8 cellular contexts compared by ENCODE assay signal in the genomic region with DNA sequence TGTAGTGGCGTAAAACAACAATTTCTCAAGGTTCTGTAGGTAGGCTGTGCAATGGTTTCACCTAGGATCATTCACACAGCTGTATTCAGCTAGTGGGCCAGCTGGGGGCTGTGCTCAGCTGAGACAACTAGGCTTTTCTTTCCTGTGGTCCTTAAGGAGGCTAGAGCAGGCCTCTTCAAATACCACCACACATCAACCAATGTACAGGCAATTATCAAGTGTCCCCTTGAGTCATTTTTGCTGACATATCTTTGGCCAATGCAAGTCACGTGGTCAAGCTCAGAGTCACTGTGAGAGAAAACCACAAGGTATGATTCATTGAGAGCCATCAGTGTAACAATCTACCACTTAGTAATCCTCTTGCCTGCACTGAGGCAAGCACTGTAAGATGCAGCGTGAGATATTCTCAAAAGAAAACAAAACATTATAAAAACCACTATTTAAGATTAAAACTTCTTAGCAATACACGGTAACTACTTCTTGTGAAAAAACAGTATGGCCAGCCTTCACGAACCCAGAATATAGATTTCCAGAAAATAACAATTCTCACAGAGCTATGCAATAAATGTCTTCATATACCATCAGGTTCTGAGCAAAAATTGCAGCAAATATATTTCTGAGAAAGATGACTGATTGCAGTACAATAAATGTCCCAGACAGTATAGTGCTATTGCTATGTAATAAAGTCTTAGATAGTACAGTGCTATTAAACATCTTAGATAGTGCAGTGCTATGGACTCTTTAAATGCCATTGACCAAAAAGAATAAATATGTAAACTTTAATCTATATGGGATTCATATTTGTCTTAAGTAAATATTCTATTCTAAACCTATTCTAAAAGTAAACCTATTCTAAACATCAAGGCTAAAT. TPM values are rescaled to one million over a fixed set of nuclear protein-coding genes. Genes with fewer than 3 reads are reported as not detected.
DNase-seq lines count a peak whose midpoint lies in the region; ATAC-seq, FAIRE-seq and TF ChIP-seq lines count a peak whose summit lies in the region.

No MANE protein-coding gene starts in this region.

- TF ChIP-seq POLR2A in A549 (IDR thresholded peaks at IDR 0.05; ENCODE audit: low read length): no peak

- POLR2A ChIA-PET in A549 (lab: Yijun Ruan, JAX): interaction anchor here (0.8 kb wide), 1 partner anchor 9 kb away, joined by 3 read pairs; no protein-coding TSS in a partner anchor
- POLR2A ChIA-PET in PC-9 (lab: Charles Lee; ENCODE audit: unreplicated experiment): no interaction called here

- H3K79me2 ChIP-seq in PC-9 (ENCODE audit: low read depth): no peaks in the 10 kb centered on the region

- H3K27ac ChIP-seq in A549: peak overlapping the region in 1 of 2 experiments; percentile 70; a peak in 3 of 6 replicates
- H3K27ac ChIP-seq in PC-9: no peak overlapping the region

- H3K4me2 ChIP-seq in A549 (peak overlapping the region; percentile 29), PC-9 (peak overlapping the region; percentile 38)

- H3K36me3 Mint-ChIP-seq in activated naive CD8-positive, alpha-beta T cell: peaks cover 15% of the 10 kb centered on the region
- H3K36me3 Mint-ChIP-seq in natural killer cell treated with Interleukin-12 subunit alpha and Interleukin-12 subunit beta and Interleukin-15 and Interleukin-18, amount 100 ng/mL, for 72 hours: no peaks in the 10 kb centered on the region

- H4K20me1 ChIP-seq in PC-9 (ENCODE audit: insufficient read depth): no peaks in the 10 kb centered on the region

- H3K9me3 ChIP-seq in A549: no peaks in the 10 kb centered on the region
- H3K9me3 ChIP-seq in PC-9 (ENCODE audit: insufficient read depth, low read depth): 0 out of 2 replicates have a peak, but pooled peaks cover 9% of the 10 kb centered on the region

- CTCF ChIA-PET in A549 (lab: Yijun Ruan, JAX): interaction anchor here (1.1 to 1.6 kb wide), 2 partner anchors 15 to 36 kb away, joined by 3 to 5 read pairs; no protein-coding TSS in a partner anchor
- CTCF ChIA-PET in PC-9 (lab: Charles Lee): no interaction called here

- TF ChIP-seq EP300 in A549 (IDR thresholded peaks at IDR 0.05): no peak

- TF ChIP-seq RAD21 in A549 (conservative IDR thresholded peaks at IDR 0.05 in 1 of 2, IDR thresholded peaks at IDR 0.05 in 1 of 2): no peak

- H3K36me3 ChIP-seq in PC-9 (ENCODE audit: low read depth): no peaks in the 10 kb centered on the region

- H3K4me3 ChIP-seq in A549 (no peak overlapping the region), PC-9 (no peak overlapping the region)

- H3K27ac Mint-ChIP-seq in activated naive CD8-positive, alpha-beta T cell: peak overlapping the region; percentile 29
- H3K27ac Mint-ChIP-seq in natural killer cell treated with Interleukin-12 subunit alpha and Interleukin-12 subunit beta and Interleukin-15 and Interleukin-18, amount 100 ng/mL, for 72 hours: peak overlapping the region; percentile 46 to 75

- peak; percentile 89 to 98 for ATAC-seq in A549
- ATAC-seq in GM21423 (IDR thresholded peaks at IDR 0.05; ENCODE audit: unreplicated experiment): peak; percentile 44
- peak; percentile 98 to 99 for ATAC-seq in natural killer cell treated with Interleukin-12 subunit alpha and Interleukin-12 subunit beta and Interleukin-15 and Interleukin-18, amount 100 ng/mL, for 72 hours
- no peak for ATAC-seq in HG03571 (IDR thresholded peaks at IDR 0.05; ENCODE audit: unreplicated experiment)
- no peak for ATAC-seq in HG03135 (IDR thresholded peaks at IDR 0.05; ENCODE audit: unreplicated experiment)

- TF ChIP-seq CTCF in A549 (IDR thresholded peaks at IDR 0.05): no peak
- TF ChIP-seq CTCF in PC-9 (conservative IDR thresholded peaks at IDR 0.05): no peak

- H3K4me3 Mint-ChIP-seq in activated naive CD8-positive, alpha-beta T cell: peak overlapping the region; percentile 2
- H3K4me3 Mint-ChIP-seq in natural killer cell treated with Interleukin-12 subunit alpha and Interleukin-12 subunit beta and Interleukin-15 and Interleukin-18, amount 100 ng/mL, for 72 hours: peak overlapping the region; percentile 51

- WGBS in A549 (ENCODE audit: missing lambda C conversion rate): 65% methylated on average over 5 of the region's 5 CpGs

- H3K9me3 Mint-ChIP-seq in activated naive CD8-positive, alpha-beta T cell (ENCODE audit: low read depth): no peaks in the 10 kb centered on the region
- no peaks in the 10 kb centered on the region for H3K9me3 Mint-ChIP-seq in natural killer cell treated with Interleukin-12 subunit alpha and Interleukin-12 subunit beta and Interleukin-15 and Interleukin-18, amount 100 ng/mL, for 72 hours

- no peaks in the 10 kb centered on the region for H3K9me2 ChIP-seq in PC-9 (ENCODE audit: insufficient read depth)

- DNase-seq in A549 (ENCODE audit: low read depth in 1 of 2, low spot score in 1 of 2): peak; percentile 46 to 70
- peak; percentile 50 to 86 for DNase-seq in PC-9
- peak; percentile 82 for DNase-seq in natural killer cell treated with Interleukin-12 subunit alpha and Interleukin-12 subunit beta and Interleukin-15 and Interleukin-18, amount 100 ng/mL, for 72 hours (ENCODE audit: low spot score)
- DNase-seq in HuH-7 (ENCODE audit: low spot score): no peak

- H3K27me3 ChIP-seq in PC-9 (ENCODE audit: insufficient read depth, low read depth): no peaks in the 10 kb centered on the region

- H3K4me1 Mint-ChIP-seq in activated naive CD8-positive, alpha-beta T cell (ENCODE audit: low read depth): peaks cover 17% of the 10 kb centered on the region
- H3K4me1 Mint-ChIP-seq in natural killer cell treated with Interleukin-12 subunit alpha and Interleukin-12 subunit beta and Interleukin-15 and Interleukin-18, amount 100 ng/mL, for 72 hours (ENCODE audit: low read depth in 2 of 2): peaks cover 13 to 19% of the 10 kb centered on the region in 2 donors

- no peaks in the 10 kb centered on the region for H3K27me3 Mint-ChIP-seq in activated naive CD8-positive, alpha-beta T cell
- no peaks in the 10 kb centered on the region for H3K27me3 Mint-ChIP-seq in natural killer cell treated with Interleukin-12 subunit alpha and Interleukin-12 subunit beta and Interleukin-15 and Interleukin-18, amount 100 ng/mL, for 72 hours

- intact Hi-C loops in PC-9 (cut with micrococcal nuclease; ENCODE audit: unreplicated experiment): no loop called here

- FAIRE-seq in A549 (lab: Jason Lieb, UNC): no peak

- H3F3A ChIP-seq in PC-9 (ENCODE audit: insufficient read depth, low read depth): peaks cover 6% of the 10 kb centered on the region; the same call in 1 of the 2 replicates

- peaks cover 9% of the 10 kb centered on the region for H3K4me1 ChIP-seq in A549
- H3K4me1 ChIP-seq in PC-9 (replicated peaks; ENCODE audit: insufficient read depth): peaks cover 24% of the 10 kb centered on the region

- BruUV-seq in PC-9 (replicated peaks; lab: Mats Ljungman, UMichigan): no TSS peak

- H2AFZ ChIP-seq in PC-9: no peak overlapping the region

TF ChIP-seq in A549, 52 proteins besides CTCF, POLR2A, EP300 and RAD21 (continues in another document):
- TF ChIP-seq KDM1A (IDR thresholded peaks at IDR 0.05; ENCODE audit: low read depth): no peak
- TF ChIP-seq PHF8 (IDR thresholded peaks at IDR 0.05; ENCODE audit: borderline replicate concordance, low read depth): no peak
- no peak for TF ChIP-seq HOXB13 (CRISPR knock-in tag; IDR thresholded peaks at IDR 0.05; ENCODE audit: low read depth)
- TF ChIP-seq USF2 (IDR thresholded peaks at IDR 0.05): peak; percentile 88
- peak; percentile 66 for TF ChIP-seq MAFK (IDR thresholded peaks at IDR 0.05; ENCODE audit: partially characterized antibody)

RNA-seq across cellular contexts. Expression of gene NME7, which starts 55.3 kb away (rescaled TPM):
- polyA plus RNA-seq in A549 (2011; rRNA removed): 29.6 and 39.5 TPM in 2 replicates
- 10.1 and 11.5 TPM in 2 replicates for polyA plus RNA-seq in A549 (2012; cell fraction: cytosol; rRNA removed)
- polyA plus RNA-seq in A549 (2012; cell fraction: nucleus; rRNA removed): 2.7 and 7.1 TPM in 2 replicates
- polyA plus RNA-seq in A549 (2017; fragmentation: RNase III; extraction: RNeasy Plus Mini Kit Qiagen cat#74134 plus additional on column Dnase treatment): 53.5 to 62.3 TPM (median 57.7 TPM) in 3 replicates
- 19.7 and 22.2 TPM in 2 replicates for polyA minus RNA-seq in A549 (2011; rRNA and poly(A)+ RNA removed)
- 16.5 and 21.4 TPM in 2 replicates for total RNA-seq in PC-9 (2021)
- 10 to 100 TPM in 1 of 2 donors, 1 to 10 TPM in 1; 8.8 to 10.8 TPM for total RNA-seq in natural killer cell treated with Interleukin-12 subunit alpha and Interleukin-12 subunit beta and Interleukin-15 and Interleukin-18, amount 100 ng/mL, for 72 hours

RNA-seq across cellular contexts. Expression of gene BLZF1, which starts 55.7 kb away (rescaled TPM):
- polyA plus RNA-seq in A549 (2011; rRNA removed): 20.9 and 29.6 TPM in 2 replicates
- polyA plus RNA-seq in A549 (2012; cell fraction: cytosol; rRNA removed): 2.7 and 2.9 TPM in 2 replicates
- 2.0 and 3.6 TPM in 2 replicates for polyA plus RNA-seq in A549 (2012; cell fraction: nucleus; rRNA removed)
- 15.6 to 16.2 TPM (median 15.6 TPM) in 3 replicates for polyA plus RNA-seq in A549 (2017; fragmentation: RNase III; extraction: RNeasy Plus Mini Kit Qiagen cat#74134 plus additional on column Dnase treatment)
- 6.3 and 6.4 TPM in 2 replicates for polyA minus RNA-seq in A549 (2011; rRNA and poly(A)+ RNA removed)
- 14.7 and 15.6 TPM in 2 replicates for total RNA-seq in PC-9 (2021)
- 10 to 100 TPM; 13.9 to 14.3 TPM for total RNA-seq in natural killer cell treated with Interleukin-12 subunit alpha and Interleukin-12 subunit beta and Interleukin-15 and Interleukin-18, amount 100 ng/mL, for 72 hours

Comparison
In these comparisons a context has a peak if more than half of its experiments do, and no peak if none do; other contexts are left out.
1. ATAC-seq: peak in A549 (2 of 2), GM21423 (single experiment) and natural killer cell treated with Interleukin-12 subunit alpha and Interleukin-12 subunit beta and Interleukin-15 and Interleukin-18, amount 100 ng/mL, for 72 hours (2 of 2); none in HG03571 (single experiment) and HG03135 (single experiment).